Comparison of ENCODE assay signal across 17 cellular contexts in genomic region chr11:44725016-44725651, GRCh38. TPM values are rescaled to one million over a fixed set of nuclear protein-coding genes. Genes with fewer than 3 reads are reported as not detected.
A peak's percentile ranks its signal among the peaks of the same experiment; 100 is the strongest.
DNase-seq lines count a peak whose midpoint lies in the region; ATAC-seq lines count a peak whose summit lies in the region.
"Had no signal": no experiment of that assay in that cellular context is flagged by ENCODE, and none has a peak within 500 bp of the region (broad histone marks: within the 10 kb centered on the region; RNA-seq: fewer than 3 reads in every experiment).

No MANE protein-coding gene starts in this region.

- peaks cover 27 to 28% of the 10 kb centered on the region in 2 experiments for H3K4me1 ChIP-seq in trophoblast cell (ENCODE audit: control insufficient read depth in 1 of 2, insufficient read depth in 2 of 2, low read length in 2 of 2)

- H3K27ac ChIP-seq in trophoblast cell (ENCODE audit: low read depth, low read length), result no peak overlapping the region
- H3K27ac ChIP-seq: left lung had no signal

- H2BK120ac ChIP-seq in trophoblast cell (ENCODE audit: insufficient read depth, low read length, poor library complexity), result no peak overlapping the region

- H4K12ac ChIP-seq in trophoblast cell (ENCODE audit: low read depth, low read length), result no peak overlapping the region

- no peak overlapping the region for H3K23ac ChIP-seq in trophoblast cell (ENCODE audit: low read length)

- peaks cover 68% of the 10 kb centered on the region for H3K27me3 Mint-ChIP-seq in activated naive CD4-positive, alpha-beta T cell treated with anti-CD3 and anti-CD28 coated beads, Interleukin-2, amount 10 ng/mL, durations not matched to agents 7 days and 5 days
- peaks cover 5% of the 10 kb centered on the region for H3K27me3 Mint-ChIP-seq in IgD-negative memory B cell

- H3K4ac ChIP-seq in trophoblast cell (ENCODE audit: low read depth, low read length), result no peak overlapping the region

- H3K4me2 ChIP-seq in trophoblast cell (ENCODE audit: low read length), result no peak overlapping the region

- no peak for ATAC-seq in activated naive CD4-positive, alpha-beta T cell treated with anti-CD3 and anti-CD28 coated beads, Interleukin-2, amount 50 U/mL, for 72 hours
- no peak for ATAC-seq in GM21528 (IDR thresholded peaks at IDR 0.05; ENCODE audit: low FRiP score, unreplicated experiment)
- no peak for ATAC-seq in GM21526 (IDR thresholded peaks at IDR 0.05; ENCODE audit: low FRiP score, unreplicated experiment)
- ATAC-seq: left lung had no signal

- H3K14ac ChIP-seq in trophoblast cell (ENCODE audit: low read length), result peak overlapping the region; percentile 19

- peak overlapping the region; percentile 13 for H2AFZ ChIP-seq in trophoblast cell (ENCODE audit: insufficient read depth, low read length, poor library complexity)

- H2BK5ac ChIP-seq in trophoblast cell (ENCODE audit: low read depth, low read length, poor library complexity), result no peak overlapping the region

- H3K9ac ChIP-seq in trophoblast cell (ENCODE audit: low read length), result no peak overlapping the region

- H4K91ac ChIP-seq in trophoblast cell (ENCODE audit: low read depth, low read length), result peak overlapping the region; percentile 58

- H3K79me1 ChIP-seq in trophoblast cell (ENCODE audit: low read length), result peaks cover 10% of the 10 kb centered on the region

- H2BK12ac ChIP-seq in trophoblast cell (ENCODE audit: low read length), result peak overlapping the region; percentile 41

- no peaks in the 10 kb centered on the region for H3K36me3 ChIP-seq in trophoblast cell (ENCODE audit: control insufficient read depth in 1 of 2, insufficient read depth in 2 of 2, low read length in 2 of 2)
- H3K36me3 ChIP-seq: left lung had no signal

- DNase-seq in activated naive CD4-positive, alpha-beta T cell treated with anti-CD3 and anti-CD28 coated beads, Interleukin-2, amount 10 ng/mL, durations not matched to agents 7 days and 5 days, result no peak
- no peak for DNase-seq in activated naive CD4-positive, alpha-beta T cell treated with anti-CD3 and anti-CD28 coated beads, Interleukin-2, amount 50 U/mL, for 72 hours (ENCODE audit: low spot score in 2 of 2)
- DNase-seq in glomerular visceral epithelial cell (ENCODE audit: extremely low spot score) (peak; percentile 35), trophoblast cell (no peak), C1 segment of cervical spinal cord (lab: John Stamatoyannopoulos, UW) (no peak)
- DNase-seq: activated CD4-positive, alpha-beta T cell treated with anti-CD3 and anti-CD28 coated beads for 48 hours; amygdala; hypothalamus; left lung; NCI-H187 treated with DMSO at 0.1 percent for 48 hours; NCI-H526 treated with DMSO at 0.1 percent for 48 hours; stimulated activated naive CD8-positive, alpha-beta T cell treated with anti-CD3 and anti-CD28 coated beads, Interleukin-15, amount 100 ng/mL, for 72 hours had no signal

- H3K27ac Mint-ChIP-seq in activated naive CD4-positive, alpha-beta T cell treated with anti-CD3 and anti-CD28 coated beads, Interleukin-2, amount 10 ng/mL, durations not matched to agents 7 days and 5 days, result peak overlapping the region; percentile 49
- no peak overlapping the region for H3K27ac Mint-ChIP-seq in activated naive CD4-positive, alpha-beta T cell treated with anti-CD3 and anti-CD28 coated beads, Interleukin-2, amount 50 U/mL, for 72 hours
- H3K27ac Mint-ChIP-seq in IgD-negative memory B cell, result peak overlapping the region in 2 of 3 donors; percentile 39 to 47
- H3K27ac Mint-ChIP-seq: stimulated activated naive CD8-positive, alpha-beta T cell treated with anti-CD3 and anti-CD28 coated beads, Interleukin-15, amount 100 ng/mL, for 72 hours had no signal

- peak overlapping the region; percentile 79 for H3K4me3 Mint-ChIP-seq in activated naive CD4-positive, alpha-beta T cell treated with anti-CD3 and anti-CD28 coated beads, Interleukin-2, amount 10 ng/mL, durations not matched to agents 7 days and 5 days
- H3K4me3 Mint-ChIP-seq in IgD-negative memory B cell, result peak overlapping the region in 2 of 4 donors; percentile 45 to 81

- peaks cover 16% of the 10 kb centered on the region for H3K36me3 Mint-ChIP-seq in activated naive CD4-positive, alpha-beta T cell treated with anti-CD3 and anti-CD28 coated beads, Interleukin-2, amount 10 ng/mL, durations not matched to agents 7 days and 5 days
- H3K36me3 Mint-ChIP-seq in activated naive CD4-positive, alpha-beta T cell treated with anti-CD3 and anti-CD28 coated beads, Interleukin-2, amount 50 U/mL, for 72 hours, result no peaks in the 10 kb centered on the region
- H3K36me3 Mint-ChIP-seq in IgD-negative memory B cell, result no peaks in the 10 kb centered on the region

- H3K27me3 ChIP-seq in trophoblast cell (ENCODE audit: insufficient read depth, low read length), result no peaks in the 10 kb centered on the region

- H3K18ac ChIP-seq in trophoblast cell (ENCODE audit: low read length), result no peak overlapping the region

- H2AK5ac ChIP-seq in trophoblast cell (ENCODE audit: low read length), result no peak overlapping the region

- CTCF ChIA-PET in activated naive CD4-positive, alpha-beta T cell treated with anti-CD3 and anti-CD28 coated beads, Interleukin-2, amount 10 ng/mL, durations not matched to agents 7 days and 5 days (lab: Charles Lee), result interaction anchor here (0.9 to 1.0 kb wide), 2 partner anchors 167 to 379 kb away, joined by 3 read pairs; no protein-coding TSS in a partner anchor

- no peak overlapping the region for H3K4me3 ChIP-seq in trophoblast cell (ENCODE audit: low read depth, low read length)
- H3K4me3 ChIP-seq: left lung, skin epidermis had no signal

- H3K4me1 Mint-ChIP-seq in activated naive CD4-positive, alpha-beta T cell treated with anti-CD3 and anti-CD28 coated beads, Interleukin-2, amount 10 ng/mL, durations not matched to agents 7 days and 5 days, result peaks cover 43% of the 10 kb centered on the region
- H3K4me1 Mint-ChIP-seq in IgD-negative memory B cell, result peaks cover 3 to 11% (median 10%) of the 10 kb centered on the region in 3 donors

- no peak overlapping the region for H4K8ac ChIP-seq in trophoblast cell (ENCODE audit: low read depth, low read length)

- H3K79me2 ChIP-seq in trophoblast cell (ENCODE audit: control insufficient read depth, insufficient read depth, low read length, poor library complexity), result no peaks in the 10 kb centered on the region

- WGBS in trophoblast cell (ENCODE audit: extremely low coverage, insufficient coverage, insufficient read length), result no CpG with 5 or more reads among the region's 11 CpGs

- H3K9me3 ChIP-seq in trophoblast cell (ENCODE audit: insufficient read depth, low read depth, low read length), result no peaks in the 10 kb centered on the region
- H3K9me3 ChIP-seq: left lung had no signal

- H3K9me3 Mint-ChIP-seq in activated naive CD4-positive, alpha-beta T cell treated with anti-CD3 and anti-CD28 coated beads, Interleukin-2, amount 10 ng/mL, durations not matched to agents 7 days and 5 days, result no peaks in the 10 kb centered on the region
- H3K9me3 Mint-ChIP-seq in activated naive CD4-positive, alpha-beta T cell treated with anti-CD3 and anti-CD28 coated beads, Interleukin-2, amount 50 U/mL, for 72 hours, result no peaks in the 10 kb centered on the region
- H3K9me3 Mint-ChIP-seq in IgD-negative memory B cell, result no peaks in the 10 kb centered on the region
- H3K9me3 Mint-ChIP-seq: stimulated activated naive CD8-positive, alpha-beta T cell treated with anti-CD3 and anti-CD28 coated beads, Interleukin-15, amount 100 ng/mL, for 72 hours had no signal

RNA-seq across cellular contexts. Expression of gene TSPAN18, which starts 1.6 kb away (rescaled TPM):
- total RNA-seq in activated naive CD4-positive, alpha-beta T cell treated with anti-CD3 and anti-CD28 coated beads, Interleukin-2, amount 50 U/mL, for 72 hours, result 1 to 10 TPM; 2.3 to 3.6 TPM
- 2.1 TPM for polyA plus RNA-seq in IgD-negative memory B cell
- polyA plus RNA-seq in trophoblast cell (2013), result 12.0 and 12.8 TPM in 2 replicates
- total RNA-seq: fibroblast of lung had no signal

Comparison
In these comparisons a context has a peak if more than half of its experiments do, and no peak if none do; other contexts are left out.
1. H3K27ac Mint-ChIP-seq: peak in activated naive CD4-positive, alpha-beta T cell treated with anti-CD3 and anti-CD28 coated beads, Interleukin-2, amount 10 ng/mL, durations not matched to agents 7 days and 5 days (single experiment) and IgD-negative memory B cell (2 of 3); none in activated naive CD4-positive, alpha-beta T cell treated with anti-CD3 and anti-CD28 coated beads, Interleukin-2, amount 50 U/mL, for 72 hours (0 of 2).